8 cellular contexts compared by ENCODE assay signal in genomic region chr7:100693312-100694195, GRCh38. TPM values are rescaled to one million over a fixed set of nuclear protein-coding genes. Genes with fewer than 3 reads are reported as not detected.
DNase-seq lines count a peak whose midpoint lies in the region; ATAC-seq and TF ChIP-seq lines count a peak whose summit lies in the region.

No MANE protein-coding gene starts in this region.

- H3K4me1 Mint-ChIP-seq in CD4-positive, alpha-beta T cell (ENCODE audit: low read depth), result peaks cover 33% of the 10 kb centered on the region
- H3K4me1 Mint-ChIP-seq in effector memory CD8-positive, alpha-beta T cell (ENCODE audit: low read depth in 2 of 2), result peaks cover 24 to 28% of the 10 kb centered on the region in 2 donors
- peaks cover 40 to 63% (median 50%) of the 10 kb centered on the region in 3 donors for H3K4me1 Mint-ChIP-seq in naive B cell

- intact Hi-C loops in CD4-positive, alpha-beta T cell (cut with DNase I, micrococcal nuclease), result loop anchor here (1.0 to 5.0 kb wide), 4 partner anchors 20 to 211 kb away; partner anchors contain the start of genes GNB2 (in 1 of the 2), MOSPD3 (in 1 of the 2) and NYAP1 (in 1 of the 2)

- TF ChIP-seq CTCF in CD4-positive, alpha-beta T cell (IDR thresholded peaks at IDR 0.05), result no peak

- DNase-seq in CD4-positive, alpha-beta T cell, result no peak
- DNase-seq in NT2/D1 (ENCODE audit: low read depth, low spot score) (no peak), naive B cell (no peak), NCI-H510A treated with DMSO at 0.1 percent for 48 hours (lab: John Stamatoyannopoulos, UW) (no peak), ecto neural progenitor cell (ENCODE audit: low spot score) (no peak)
- no peak for DNase-seq in effector memory CD8-positive, alpha-beta T cell

- peak overlapping the region; percentile 71 for H3K4me3 ChIP-seq in NT2/D1 (ENCODE audit: insufficient read length, low read depth)

- POLR2A ChIA-PET in CD4-positive, alpha-beta T cell (lab: Charles Lee), result interaction anchor here (0.6 to 5.8 kb wide), 15 partner anchors 8 to 265 kb away, joined by 3 to 47 read pairs (median 5); partner anchors contain the start of genes AGFG2, FBXO24, LRCH4 and MOSPD3

- CTCF ChIA-PET in CD4-positive, alpha-beta T cell (lab: Charles Lee), result interaction anchor here (0.8 to 6.6 kb wide), 6 partner anchors 11 to 134 kb away, joined by 3 to 59 read pairs (median 9); partner anchors contain the start of genes MOSPD3 and POP7

- no peaks in the 10 kb centered on the region for H3K9me3 ChIP-seq in CD4-positive, alpha-beta T cell (ENCODE audit: control insufficient read depth, low read length)
- H3K9me3 ChIP-seq in NT2/D1 (ENCODE audit: insufficient read depth, low read length), result peaks cover 10% of the 10 kb centered on the region; the same call in 1 of the 2 replicates

- no peaks in the 10 kb centered on the region for H3K27me3 ChIP-seq in CD4-positive, alpha-beta T cell (ENCODE audit: control insufficient read depth, insufficient read depth, low read length)
- no peaks in the 10 kb centered on the region for H3K27me3 ChIP-seq in NT2/D1 (ENCODE audit: insufficient read depth, insufficient read length)

- H3K36me3 Mint-ChIP-seq in CD4-positive, alpha-beta T cell (ENCODE audit: low read depth), result peaks cover 19% of the 10 kb centered on the region
- H3K36me3 Mint-ChIP-seq in effector memory CD8-positive, alpha-beta T cell (ENCODE audit: insufficient read depth), result peaks cover 33% of the 10 kb centered on the region
- H3K36me3 Mint-ChIP-seq in naive B cell, result no peaks in the 10 kb centered on the region

- no peak overlapping the region for H3K27ac ChIP-seq in CD4-positive, alpha-beta T cell (ENCODE audit: low read depth, low read length)

- peak overlapping the region; percentile 85 for H3K27ac Mint-ChIP-seq in CD4-positive, alpha-beta T cell
- peak overlapping the region; percentile 96 to 97 for H3K27ac Mint-ChIP-seq in effector memory CD8-positive, alpha-beta T cell
- peak overlapping the region; percentile 82 to 95 (median 92) for H3K27ac Mint-ChIP-seq in naive B cell

- H3K27me3 Mint-ChIP-seq in CD4-positive, alpha-beta T cell, result no peaks in the 10 kb centered on the region
- H3K27me3 Mint-ChIP-seq in effector memory CD8-positive, alpha-beta T cell, result no peaks in the 10 kb centered on the region
- H3K27me3 Mint-ChIP-seq in naive B cell, result no peaks in the 10 kb centered on the region

- peak overlapping the region; percentile 94 for H3K9ac ChIP-seq in NT2/D1 (ENCODE audit: insufficient read length, low read depth)

- H3K4me1 ChIP-seq in NT2/D1 (ENCODE audit: insufficient read depth, insufficient read length), result peaks cover 11% of the 10 kb centered on the region

- H3K4me3 Mint-ChIP-seq in CD4-positive, alpha-beta T cell, result peak overlapping the region; percentile 97
- peak overlapping the region; percentile 94 for H3K4me3 Mint-ChIP-seq in effector memory CD8-positive, alpha-beta T cell
- peak overlapping the region; percentile 87 to 98 (median 92) for H3K4me3 Mint-ChIP-seq in naive B cell

- no peaks in the 10 kb centered on the region for H3K9me3 Mint-ChIP-seq in CD4-positive, alpha-beta T cell
- H3K9me3 Mint-ChIP-seq in effector memory CD8-positive, alpha-beta T cell, result no peaks in the 10 kb centered on the region
- peaks cover 0 to 2% (median 0%) of the 10 kb centered on the region in 7 donors for H3K9me3 Mint-ChIP-seq in naive B cell

- peak; percentile 41 for ATAC-seq in CD4-positive, alpha-beta T cell (ENCODE audit: poor library complexity)
- ATAC-seq in GM19463 (IDR thresholded peaks at IDR 0.05; ENCODE audit: unreplicated experiment) (peak; percentile 4), naive B cell (ENCODE audit: low read depth in 2 of 2) (peak; percentile 32 to 34), GM21515 (IDR thresholded peaks at IDR 0.05; ENCODE audit: unreplicated experiment) (no peak)
- peak; percentile 44 for ATAC-seq in effector memory CD8-positive, alpha-beta T cell (replicated peaks)

- H3K36me3 ChIP-seq in NT2/D1 (ENCODE audit: insufficient read depth, insufficient read length, low read length), result peaks cover 28% of the 10 kb centered on the region

RNA-seq across cellular contexts. Expression of gene GIGYF1, which starts 0.5 kb away (rescaled TPM):
- total RNA-seq in CD4-positive, alpha-beta T cell, result 10 to 100 TPM; 75.5 to 78.8 TPM
- polyA plus RNA-seq in naive B cell (ENCODE audit: low read depth in 6 of 6), result 1 to 10 TPM in 4 of 6 donors, under 1 TPM in 2; 0.69 to 2.9 (median 1.2) TPM

RNA-seq across cellular contexts. Expression of gene POP7, which starts 12.4 kb away (rescaled TPM):
- 1 to 10 TPM; 7.4 to 7.5 TPM for total RNA-seq in CD4-positive, alpha-beta T cell
- 10 to 100 TPM; 25.3 to 41.0 (median 34.6) TPM for polyA plus RNA-seq in naive B cell (ENCODE audit: low read depth in 6 of 6)

RNA-seq across cellular contexts. Expression of gene GNB2, which starts 20.0 kb away (rescaled TPM):
- total RNA-seq in CD4-positive, alpha-beta T cell, result 10 to 100 TPM; 87.8 to 91.9 TPM
- 10 to 100 TPM; 46.2 to 65.4 (median 56.2) TPM for polyA plus RNA-seq in naive B cell (ENCODE audit: low read depth in 6 of 6)

RNA-seq across cellular contexts. Expression of gene EPO, which starts 26.7 kb away (rescaled TPM):
- total RNA-seq in CD4-positive, alpha-beta T cell, result not detected
- not detected for polyA plus RNA-seq in naive B cell (ENCODE audit: low read depth in 6 of 6)

RNA-seq across cellular contexts. Expression of gene ACTL6B, which starts 37.3 kb away (rescaled TPM):
- not detected for total RNA-seq in CD4-positive, alpha-beta T cell
- not detected for polyA plus RNA-seq in naive B cell (ENCODE audit: low read depth in 6 of 6)
